ENCODE assay signal across 8 cellular contexts in genomic region chr4:145180298-145181090, GRCh38. TPM values are rescaled to one million over a fixed set of nuclear protein-coding genes. Genes with fewer than 3 reads are reported as not detected.
A peak's percentile ranks its signal among the peaks of the same experiment; 100 is the strongest.
DNase-seq lines count a peak whose midpoint lies in the region; ATAC-seq and TF ChIP-seq lines count a peak whose summit lies in the region.

Gene OTUD4 (minus strand): TSS chr4:145180589. CDS start chr4:145179973, 616 bp downstream.

- no peaks in the 10 kb centered on the region for H3K9me3 ChIP-seq in NT2/D1 (ENCODE audit: insufficient read depth, low read length)
- no peaks in the 10 kb centered on the region for H3K9me3 ChIP-seq in endodermal cell (ENCODE audit: control insufficient read depth, low read length)

- ATAC-seq in GM21381 (IDR thresholded peaks at IDR 0.05; ENCODE audit: unreplicated experiment) = peak; percentile 76

- peak; percentile 92 for DNase-seq in Caki2 (ENCODE audit: low read depth)
- peak; percentile 45 to 95 (median 86) for DNase-seq in HUDEP-2 (lab: John Stamatoyannopoulos, UW; ENCODE audit: unreplicated experiment in 76 of 76)
- DNase-seq in NT2/D1 (ENCODE audit: low read depth, low spot score) = peak; percentile 86
- DNase-seq in activated CD8-positive, alpha-beta memory T cell treated with anti-CD3 and anti-CD28 coated beads, Interleukin-2, amount 50 U/mL, for 1 hour (ENCODE audit: extremely low read depth) = peak; percentile 84
- DNase-seq in endodermal cell = peak; percentile 97
- DNase-seq in mesenteric fat pad (ENCODE audit: low spot score) = peak; percentile 99
- DNase-seq in stimulated activated CD8-positive, alpha-beta memory T cell treated with anti-CD3 and anti-CD28 coated beads, Interleukin-15, amount 100 ng/mL, for 24 hours (ENCODE audit: low read depth) = peak; percentile 83

- 0% methylated on average over 53 to 94 of the region's 94 CpGs for WGBS in endodermal cell (ENCODE audit: insufficient coverage in 1 of 2, insufficient read length in 1 of 2), 2 experiments

- peak within 1 kb of the TSS; percentile 69 for H3K27ac ChIP-seq in endodermal cell (ENCODE audit: low read depth, low read length)

- peak within 1 kb of the TSS; percentile 94 for H3K27ac Mint-ChIP-seq in endodermal cell

- peak; percentile 40 for TF ChIP-seq CTCF in endodermal cell (conservative IDR thresholded peaks at IDR 0.05)

- no peaks in the 10 kb centered on the region for H3K9me3 Mint-ChIP-seq in endodermal cell

- H3K36me3 Mint-ChIP-seq in endodermal cell (ENCODE audit: low read depth) = no peaks in the 10 kb centered on the region

- H3K9ac ChIP-seq in NT2/D1 (ENCODE audit: insufficient read length, low read depth) (peak within 1 kb of the TSS; percentile 85), endodermal cell (ENCODE audit: extremely low read depth, low read length, poor library complexity, severe bottlenecking) (peak within 1 kb of the TSS; percentile 74)

- no peaks in the 10 kb centered on the region for H3K4me1 ChIP-seq in NT2/D1 (ENCODE audit: insufficient read depth, insufficient read length)
- H3K4me1 ChIP-seq in endodermal cell (ENCODE audit: control insufficient read depth, insufficient read depth, low read length) = no peaks in the 10 kb centered on the region

- H3K36me3 ChIP-seq in NT2/D1 (ENCODE audit: insufficient read depth, insufficient read length, low read length) = no peaks in the 10 kb centered on the region
- H3K36me3 ChIP-seq in endodermal cell (ENCODE audit: control insufficient read depth, insufficient read depth, low read length) = no peaks in the 10 kb centered on the region

- H3K4me3 ChIP-seq in NT2/D1 (ENCODE audit: insufficient read length, low read depth) = peak within 1 kb of the TSS; percentile 68
- H3K4me3 ChIP-seq in endodermal cell (ENCODE audit: low read length) = peak within 1 kb of the TSS; percentile 91

- H3K27me3 ChIP-seq in NT2/D1 (ENCODE audit: insufficient read depth, insufficient read length) = no peaks in the 10 kb centered on the region
- no peaks in the 10 kb centered on the region for H3K27me3 ChIP-seq in endodermal cell (ENCODE audit: control insufficient read depth, insufficient read depth, low read length, poor library complexity, severe bottlenecking)

- in situ Hi-C loops in Caki2 (cut with HindIII; ENCODE audit: low pct_unique_long_range_greater_than_20kb, low sequenced_read_pairs) = no loop called here

- peaks cover 34% of the 10 kb centered on the region for H3K4me1 Mint-ChIP-seq in endodermal cell

- peak within 1 kb of the TSS; percentile 91 for H3K4me3 Mint-ChIP-seq in endodermal cell

- no peaks in the 10 kb centered on the region for H3K27me3 Mint-ChIP-seq in endodermal cell (ENCODE audit: insufficient read depth)

RNA-seq across cellular contexts. Expression of gene OTUD4, which starts in this region (rescaled TPM):
- total RNA-seq in Caki2 (2014; rRNA removed; shearing (Covaris generic); ENCODE audit: low replicate concordance) = 9.4 and 20.9 TPM in 2 replicates
- total RNA-seq in endodermal cell (10 to 100 TPM; 49.6 to 55.5 TPM), mesenteric fat pad (35.2 TPM)
- 28.3 TPM for polyA plus RNA-seq in endodermal cell (2013, experiment 1 of 2)
- polyA plus RNA-seq in endodermal cell (2013, experiment 2 of 2) = 26.1 TPM

Comparison
In these comparisons a context has a peak if more than half of its experiments do, and no peak if none do; other contexts are left out.
1. Peak in every context shown above with its lines: DNase-seq, ATAC-seq, H3K4me3 ChIP-seq and H3K27ac ChIP-seq.